10 cellular contexts compared by ENCODE assay signal in the genomic region with DNA sequence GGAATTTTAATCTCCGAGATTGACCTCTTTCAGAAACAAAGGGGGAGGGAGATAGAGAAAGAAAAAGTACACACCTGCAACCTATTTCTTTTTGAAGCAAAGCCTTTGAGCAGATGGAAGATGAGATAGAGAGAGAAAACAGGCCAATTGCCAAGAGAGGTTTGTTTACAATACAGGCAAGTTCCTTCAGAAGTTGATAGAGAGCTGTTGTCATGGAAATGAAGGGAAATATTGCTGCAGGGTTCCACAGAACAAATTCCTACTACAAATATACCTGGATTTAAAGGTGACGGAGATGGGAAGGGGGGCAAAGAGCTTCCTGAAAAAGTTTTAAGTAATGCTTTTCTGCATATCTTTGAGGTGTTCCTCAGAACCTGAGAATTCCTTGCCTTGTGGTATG.
DNase-seq lines count a peak whose midpoint lies in the region; ATAC-seq and TF ChIP-seq lines count a peak whose summit lies in the region.
"Had no signal": no experiment of that assay in that cellular context is flagged by ENCODE, and none has a peak within 500 bp of the region (broad histone marks: within the 10 kb centered on the region; RNA-seq: fewer than 3 reads in every experiment).

No MANE protein-coding gene starts in this region.

- H3K9me3 Mint-ChIP-seq in endodermal cell: no peaks in the 10 kb centered on the region

- H3K27me3 ChIP-seq in endodermal cell (ENCODE audit: control insufficient read depth, insufficient read depth, low read length, poor library complexity, severe bottlenecking): no peaks in the 10 kb centered on the region
- H3K27me3 ChIP-seq: BLaER1 treated with 17β-estradiol and CSF1 and Interleukin-3, amounts not matched to agents 10 nM and 100 nM had no signal

- no peak overlapping the region for H3K9ac ChIP-seq in endodermal cell (ENCODE audit: extremely low read depth, low read length, poor library complexity, severe bottlenecking)
- H3K9ac ChIP-seq: BLaER1 treated with 17β-estradiol and CSF1 and Interleukin-3, amounts not matched to agents 10 nM and 100 nM; GM23248 had no signal

- H3K4me3 Mint-ChIP-seq in endodermal cell: peak overlapping the region; percentile 4

- H3K36me3 ChIP-seq in endodermal cell (ENCODE audit: control insufficient read depth, insufficient read depth, low read length): no peaks in the 10 kb centered on the region
- H3K36me3 ChIP-seq in mesodermal cell (ENCODE audit: control insufficient read depth, insufficient read depth, low read length): no peaks in the 10 kb centered on the region
- H3K36me3 ChIP-seq: BLaER1 treated with 17β-estradiol and CSF1 and Interleukin-3, amounts not matched to agents 10 nM and 100 nM had no signal

- H3K4me1 Mint-ChIP-seq in endodermal cell: peaks cover 48% of the 10 kb centered on the region

- H3K9me3 ChIP-seq in endodermal cell (ENCODE audit: control insufficient read depth, low read length) (no peaks in the 10 kb centered on the region), mesodermal cell (ENCODE audit: control insufficient read depth, low read length) (no peaks in the 10 kb centered on the region)
- H3K9me3 ChIP-seq: BLaER1 treated with 17β-estradiol and CSF1 and Interleukin-3, amounts not matched to agents 10 nM and 100 nM had no signal

- 52% methylated on average over 2 of the region's 2 CpGs; no CpG with 5 or more reads in 1 of the 2 experiments for WGBS in endodermal cell (ENCODE audit: insufficient coverage in 1 of 2, insufficient read length in 1 of 2), 2 experiments
- WGBS in mesodermal cell (ENCODE audit: insufficient coverage in 2 of 2), 2 experiments: 60% methylated on average over 2 of the region's 2 CpGs; no CpG with 5 or more reads in 1 of the 2 experiments

- no peaks in the 10 kb centered on the region for H3K27me3 Mint-ChIP-seq in endodermal cell (ENCODE audit: insufficient read depth)

- peak overlapping the region; percentile 4 for H3K27ac Mint-ChIP-seq in endodermal cell

- H3K4me3 ChIP-seq in endodermal cell (ENCODE audit: low read length) (peak overlapping the region; percentile 29), mesodermal cell (ENCODE audit: extremely low read depth, insufficient read depth, low read length, poor library complexity, severe bottlenecking) (no peak overlapping the region)
- H3K4me3 ChIP-seq: BLaER1 treated with 17β-estradiol and CSF1 and Interleukin-3, amounts not matched to agents 10 nM and 100 nM; GM23248 had no signal

- no peak overlapping the region for H3K27ac ChIP-seq in endodermal cell (ENCODE audit: low read depth, low read length)
- peak overlapping the region; percentile 58 for H3K27ac ChIP-seq in mesodermal cell (ENCODE audit: low read depth, low read length, severe bottlenecking)
- H3K27ac ChIP-seq: BLaER1 treated with 17β-estradiol and CSF1 and Interleukin-3, amounts not matched to agents 10 nM and 100 nM; GM23248 had no signal

- DNase-seq in ELR (ENCODE audit: low read depth) (peak; percentile 14), NCI-H1105 (lab: John Stamatoyannopoulos, UW) (peak; percentile 51), endodermal cell (no peak), HCEC 1CT (no peak), NCI-H2081 (lab: John Stamatoyannopoulos, UW) (no peak)

- H3K36me3 Mint-ChIP-seq in endodermal cell (ENCODE audit: low read depth): no peaks in the 10 kb centered on the region

- ATAC-seq in HG03159 (IDR thresholded peaks at IDR 0.05; ENCODE audit: unreplicated experiment): no peak
- no peak for ATAC-seq in HG03469 (IDR thresholded peaks at IDR 0.05; ENCODE audit: unreplicated experiment)

- H3K4me1 ChIP-seq in endodermal cell (ENCODE audit: control insufficient read depth, insufficient read depth, low read length) (peaks cover 10% of the 10 kb centered on the region), mesodermal cell (ENCODE audit: control insufficient read depth, insufficient read depth, low read length, poor library complexity, severe bottlenecking) (peaks cover 18% of the 10 kb centered on the region)

- no peak for TF ChIP-seq CTCF in endodermal cell (conservative IDR thresholded peaks at IDR 0.05)

Comparison
In these comparisons a context has a peak if more than half of its experiments do, and no peak if none do; other contexts are left out.
1. DNase-seq: peak in ELR (single experiment) and NCI-H1105 (single experiment); none in endodermal cell (single experiment), HCEC 1CT (single experiment) and NCI-H2081 (0 of 2).